13 cellular contexts compared by ENCODE assay signal in the genomic region with DNA sequence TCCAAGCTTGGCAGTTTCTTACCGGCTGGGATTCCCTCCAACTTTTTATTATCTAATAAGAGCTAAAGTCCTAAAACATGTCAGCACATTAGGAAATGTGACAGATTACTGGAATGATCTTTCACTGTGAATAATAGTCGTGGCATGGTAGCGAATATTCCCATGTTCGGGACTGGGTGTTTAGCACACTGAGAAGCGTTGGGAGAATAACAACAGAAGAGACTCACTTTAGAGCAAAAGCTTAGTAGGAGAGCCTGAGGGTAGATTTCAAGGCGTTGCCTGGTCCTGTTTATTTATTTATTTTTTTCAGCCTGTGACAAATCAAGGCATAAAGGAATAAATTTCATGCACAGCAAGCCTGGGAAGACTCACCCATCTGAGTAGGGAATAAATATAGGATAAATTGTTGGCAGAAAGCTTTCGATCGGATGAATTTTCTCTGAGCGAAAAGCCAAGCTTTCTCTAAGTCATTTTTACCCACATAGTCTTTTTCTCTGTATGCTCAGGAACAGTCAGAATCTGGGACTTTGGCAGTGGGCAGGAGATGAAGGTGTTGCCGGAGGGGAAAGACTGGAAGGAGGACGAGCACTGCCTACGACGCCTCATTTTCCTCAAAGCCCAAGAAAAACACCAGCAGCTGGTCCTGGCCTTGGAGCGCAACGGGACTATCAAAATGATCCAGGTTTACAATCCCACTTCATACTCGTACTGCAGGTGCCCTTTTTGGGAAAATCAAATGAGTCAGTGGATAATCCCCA.
A peak's percentile ranks its signal among the peaks of the same experiment; 100 is the strongest.
DNase-seq lines count a peak whose midpoint lies in the region; ATAC-seq, FAIRE-seq and TF ChIP-seq lines count a peak whose summit lies in the region.
"Had no signal": no experiment of that assay in that cellular context is flagged by ENCODE, and none has a peak within 500 bp of the region (broad histone marks: within the 10 kb centered on the region; RNA-seq: fewer than 3 reads in every experiment).

No MANE protein-coding gene starts in this region.

- peaks cover 7% of the 10 kb centered on the region for H3K4me1 ChIP-seq in muscle layer of colon (ENCODE audit: insufficient read depth, low read length)
- no peaks in the 10 kb centered on the region for H3K4me1 ChIP-seq in esophagus muscularis mucosa
- H3K4me1 ChIP-seq: A549 had no signal

- FAIRE-seq in bronchial epithelial cell (lab: Jason Lieb, UNC) (no peak), GM12891 (lab: Jason Lieb, UNC) (no peak)
- FAIRE-seq: A549 had no signal

- no peak for TF ChIP-seq EP300 in esophagus muscularis mucosa (IDR thresholded peaks at IDR 0.05)

- H3K27ac ChIP-seq in muscle layer of colon (ENCODE audit: low read depth, low read length) (no peak overlapping the region), esophagus muscularis mucosa (replicated peaks in 1 of 4) (no peak overlapping the region)
- H3K27ac ChIP-seq: A549 had no signal

- DNase-seq in NCI-H2227 (lab: John Stamatoyannopoulos, UW; ENCODE audit: unreplicated experiment) (peak; percentile 26), NCI-H2227 treated with DMSO at 0.1 percent for 48 hours (lab: John Stamatoyannopoulos, UW) (no peak), bronchial epithelial cell (ENCODE audit: low read depth) (peak; percentile 76), esophagus muscularis mucosa (ENCODE audit: extremely low spot score) (no peak), GM12891 (ENCODE audit: insufficient read length, low spot score) (no peak)
- DNase-seq: activated CD4-positive, alpha-beta T cell treated with anti-CD3 and anti-CD28 coated beads, Interleukin-2, amount 50 U/mL, for 48 hours; NCI-H1436 treated with DMSO at 0.1 percent for 48 hours; NK-92 treated with Interleukin-12 subunit alpha and Interleukin-12 subunit beta, amount 100 ng/mL, for 24 hours; T-cell had no signal

- WGBS in esophagus muscularis mucosa, result 78% methylated on average over 16 of the region's 16 CpGs

- ATAC-seq in GM21529 (IDR thresholded peaks at IDR 0.05; ENCODE audit: unreplicated experiment), result no peak
- no peak for ATAC-seq in HG03108 (IDR thresholded peaks at IDR 0.05; ENCODE audit: unreplicated experiment)
- ATAC-seq: A549, T-cell had no signal

- H3K4me3 ChIP-seq in bronchial epithelial cell (ENCODE audit: low read depth, low read length), result peak overlapping the region; percentile 26
- H3K4me3 ChIP-seq in muscle layer of colon (ENCODE audit: low read depth in 1 of 2, low read length in 2 of 2), result peak overlapping the region; percentile 15 to 27
- H3K4me3 ChIP-seq in esophagus muscularis mucosa, result no peak overlapping the region
- H3K4me3 ChIP-seq: A549 had no signal

- H3K27me3 ChIP-seq in bronchial epithelial cell (ENCODE audit: control insufficient read depth, insufficient read depth, low read length) (no peaks in the 10 kb centered on the region), muscle layer of colon (ENCODE audit: control insufficient read depth in 1 of 2, insufficient read depth in 2 of 2, low read length in 2 of 2) (no peaks in the 10 kb centered on the region), esophagus muscularis mucosa (no peaks in the 10 kb centered on the region)

- H3K9ac ChIP-seq in muscle layer of colon (ENCODE audit: low read length), result no peak overlapping the region

- TF ChIP-seq POLR2A in esophagus muscularis mucosa (IDR thresholded peaks at IDR 0.05; ENCODE audit: low read depth), result no peak
- no peak for TF ChIP-seq POLR2A in GM12891 (IDR thresholded peaks at IDR 0.05; ENCODE audit: low read depth, low read length)

- TF ChIP-seq CTCF in bronchial epithelial cell (IDR thresholded peaks at IDR 0.05; ENCODE audit: insufficient read depth, low read length, severe bottlenecking) (no peak), esophagus muscularis mucosa (IDR thresholded peaks at IDR 0.05) (no peak)

- H3K36me3 ChIP-seq in bronchial epithelial cell (ENCODE audit: control insufficient read depth, insufficient read depth, low read length) (no peaks in the 10 kb centered on the region), muscle layer of colon (ENCODE audit: insufficient read depth, low read length) (no peaks in the 10 kb centered on the region), esophagus muscularis mucosa (no peaks in the 10 kb centered on the region)

- intact Hi-C loops in esophagus muscularis mucosa (cut with DNase I), result no loop called here

- no peaks in the 10 kb centered on the region for H3K9me3 ChIP-seq in muscle layer of colon (ENCODE audit: low read length)
- no peaks in the 10 kb centered on the region for H3K9me3 ChIP-seq in esophagus muscularis mucosa
- H3K9me3 ChIP-seq: A549 had no signal

TF ChIP-seq in GM12891, 5 proteins besides CTCF, POLR2A, EP300 and RAD21:
- TF ChIP-seq TAF1 (IDR thresholded peaks at IDR 0.05; ENCODE audit: low read depth, low read length) (no peak), POLR2AphosphoS5 (IDR thresholded peaks at IDR 0.05; ENCODE audit: low read depth, low read length) (no peak), POU2F2 (IDR thresholded peaks at IDR 0.05; ENCODE audit: low read depth, low read length) (no peak), PAX5 (IDR thresholded peaks at IDR 0.05; ENCODE audit: insufficient read depth, low read length, severe bottlenecking) (no peak), SPI1 (IDR thresholded peaks at IDR 0.05; ENCODE audit: low read depth, low read length) (no peak)

Comparison
In these comparisons a context has a peak if more than half of its experiments do, and no peak if none do; other contexts are left out.
1. DNase-seq: peak in NCI-H2227 (single experiment) and bronchial epithelial cell (single experiment); none in NCI-H2227 treated with DMSO at 0.1 percent for 48 hours (single experiment), esophagus muscularis mucosa (single experiment) and GM12891 (single experiment).
2. H3K4me3 ChIP-seq: peak in bronchial epithelial cell (single experiment) and muscle layer of colon (2 of 2); none in esophagus muscularis mucosa (0 of 4).